ENCODE assay signal across 8 cellular contexts in the genomic region with DNA sequence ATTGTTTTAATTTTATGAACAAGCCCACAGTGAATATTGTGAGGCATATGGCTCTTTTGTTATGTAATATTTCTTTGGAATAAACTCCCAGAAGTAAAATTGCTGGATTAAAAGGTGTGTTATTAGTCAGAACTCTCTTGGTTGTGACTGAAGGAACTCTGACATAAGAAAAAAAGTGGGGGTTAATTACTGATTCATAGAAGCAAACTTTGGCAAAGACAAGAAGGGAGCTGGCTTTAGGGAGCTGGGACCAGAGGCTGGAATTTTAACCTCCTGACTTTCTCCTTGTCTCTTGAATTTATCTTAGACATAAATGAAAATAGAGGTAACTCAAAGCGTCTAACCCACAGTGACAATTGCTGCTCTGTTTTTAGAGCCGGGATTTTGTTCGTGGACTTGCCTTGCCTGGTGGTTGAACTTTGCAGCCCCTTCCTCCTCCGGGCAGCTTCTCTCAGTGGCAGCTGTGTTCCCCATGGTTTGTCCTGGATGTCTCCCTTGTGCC. TPM values are rescaled to one million over a fixed set of nuclear protein-coding genes. Genes with fewer than 3 reads are reported as not detected.
DNase-seq lines count a peak whose midpoint lies in the region; ATAC-seq, FAIRE-seq and TF ChIP-seq lines count a peak whose summit lies in the region.

No MANE protein-coding gene starts in this region.

- no peaks in the 10 kb centered on the region for H3K36me3 Mint-ChIP-seq in H9 (ENCODE audit: insufficient read depth in 1 of 3, low read depth in 3 of 3)
- no peaks in the 10 kb centered on the region for H3K36me3 Mint-ChIP-seq in activated naive CD8-positive, alpha-beta T cell treated with anti-CD3 and anti-CD28 coated beads, Interleukin-2, amount 10 ng/mL, durations not matched to agents 7 days and 5 days

- H3K79me2 ChIP-seq in ACC112 (ENCODE audit: control insufficient read depth, insufficient read depth, low read length, unreplicated experiment) = peaks cover 41% of the 10 kb centered on the region
- H3K79me2 ChIP-seq in H9 (ENCODE audit: insufficient read depth, low read length) = no peaks in the 10 kb centered on the region
- no peaks in the 10 kb centered on the region for H3K79me2 ChIP-seq in keratinocyte (ENCODE audit: control insufficient read depth, insufficient read depth, low read length)

- H3K4me1 ChIP-seq in ACC112 (ENCODE audit: control insufficient read depth, insufficient read depth, low read length, unreplicated experiment) (peaks cover 18% of the 10 kb centered on the region), H9 (ENCODE audit: insufficient read depth, low read length) (peaks cover 2% of the 10 kb centered on the region; the same call in 1 of the 2 replicates), keratinocyte (ENCODE audit: control insufficient read depth, extremely low read depth, insufficient read depth, low read length) (peaks cover 9% of the 10 kb centered on the region), testis (peaks cover 3% of the 10 kb centered on the region)

- DNase-seq in H9 (no peak), keratinocyte (ENCODE audit: low read depth, low spot score) (no peak), testis (no peak), D721Med (ENCODE audit: insufficient read length, low spot score) (no peak)
- DNase-seq in activated naive CD8-positive, alpha-beta T cell treated with anti-CD3 and anti-CD28 coated beads, Interleukin-2, amount 10 ng/mL, durations not matched to agents 7 days and 5 days = no peak
- no peak for DNase-seq in activated CD4-positive, CD25-positive, alpha-beta regulatory T cell (lab: John Stamatoyannopoulos, UW)

- no peak overlapping the region for H3K23ac ChIP-seq in H9 (ENCODE audit: insufficient read length, low read depth, low read length)

- H3K4ac ChIP-seq in H9 (ENCODE audit: low read depth, low read length) = no peak overlapping the region

- ATAC-seq in activated naive CD8-positive, alpha-beta T cell treated with anti-CD3 and anti-CD28 coated beads, Interleukin-2, amount 10 ng/mL, durations not matched to agents 7 days and 5 days (ENCODE audit: low read depth) = no peak
- no peak for ATAC-seq in HG03280 (IDR thresholded peaks at IDR 0.05; ENCODE audit: unreplicated experiment)

- dilution Hi-C loops in keratinocyte (cut with MboI; ENCODE audit: extremely low pct_ligation_motif_present, low sequenced_read_pairs) = no loop called here

- H3K9ac ChIP-seq in H9 (ENCODE audit: extremely low read depth, insufficient read length, low read length) = peak overlapping the region; percentile 67
- H3K9ac ChIP-seq in keratinocyte (ENCODE audit: control insufficient read depth, extremely low read depth, insufficient read depth, low read length) = peak overlapping the region; percentile 81

- no peak overlapping the region for H2BK20ac ChIP-seq in H9 (ENCODE audit: low read depth, low read length, poor library complexity, severe bottlenecking)

- peak overlapping the region; percentile 67 for H3K14ac ChIP-seq in H9 (ENCODE audit: insufficient read depth, low read length)

- H3K27me3 ChIP-seq in ACC112 (ENCODE audit: insufficient read depth, low read length) = no peaks in the 10 kb centered on the region
- H3K27me3 ChIP-seq in H9 (ENCODE audit: insufficient read depth, low read length) = no peaks in the 10 kb centered on the region
- no peaks in the 10 kb centered on the region for H3K27me3 ChIP-seq in keratinocyte (ENCODE audit: control insufficient read depth, extremely low read depth, insufficient read depth, low read length)
- H3K27me3 ChIP-seq in testis = no peaks in the 10 kb centered on the region

- peaks cover 8% of the 10 kb centered on the region for H3K23me2 ChIP-seq in H9 (ENCODE audit: insufficient read length, low read depth, low read length, poor library complexity, severe bottlenecking)

- no peak overlapping the region for H2BK5ac ChIP-seq in H9 (ENCODE audit: insufficient read length, low read length)

- peak overlapping the region; percentile 91 for H3K4me3 ChIP-seq in ACC112 (ENCODE audit: low read depth, low read length)
- peak overlapping the region; percentile 50 to 75 (median 70) for H3K4me3 ChIP-seq in keratinocyte (ENCODE audit: control insufficient read depth in 2 of 3, extremely low read depth in 1 of 3, insufficient read depth in 2 of 3, low read depth in 1 of 3, low read length in 3 of 3)
- H3K4me3 ChIP-seq in testis = peak overlapping the region; percentile 66 to 67

- H4K8ac ChIP-seq in H9 (replicated peaks; ENCODE audit: insufficient read length, low read depth, low read length) = no peak overlapping the region

- H4K20me1 ChIP-seq in H9 (ENCODE audit: control insufficient read depth, insufficient read depth, insufficient read length) (no peaks in the 10 kb centered on the region), keratinocyte (ENCODE audit: control insufficient read depth, extremely low read depth, insufficient read depth, low read length) (no peaks in the 10 kb centered on the region)

- H4K91ac ChIP-seq in H9 (ENCODE audit: insufficient read length, low read depth, low read length) = no peak overlapping the region

- H3K27ac Mint-ChIP-seq in H9 = peak overlapping the region in 2 of 3 experiments; percentile 97; a peak in 4 of 7 replicates
- H3K27ac Mint-ChIP-seq in activated naive CD8-positive, alpha-beta T cell treated with anti-CD3 and anti-CD28 coated beads, Interleukin-2, amount 10 ng/mL, durations not matched to agents 7 days and 5 days = no peak overlapping the region

- no peaks in the 10 kb centered on the region for H3K9me1 ChIP-seq in keratinocyte (ENCODE audit: control insufficient read depth, extremely low read depth, insufficient read depth, low read length)

- no peak overlapping the region for H2BK120ac ChIP-seq in H9 (ENCODE audit: low read depth, low read length, poor library complexity, severe bottlenecking)

- no peak for TF ChIP-seq POLR2A in testis (IDR thresholded peaks at IDR 0.05)

- WGBS in H9 (ENCODE audit: extremely low coverage, insufficient read length, low lambda C conversion rate) = no CpG with 5 or more reads among the region's 4 CpGs
- WGBS in testis, 2 donors = 0 to 4% methylated on average over 4 of the region's 4 CpGs

- peak overlapping the region; percentile 87 for H3K27ac ChIP-seq in ACC112 (ENCODE audit: low read depth, low read length)
- no peak overlapping the region for H3K27ac ChIP-seq in H9 (ENCODE audit: insufficient read length, low read depth, low read length)
- peak overlapping the region; percentile 66 for H3K27ac ChIP-seq in keratinocyte (ENCODE audit: control insufficient read depth, insufficient read depth, low read length)
- H3K27ac ChIP-seq in testis = peak overlapping the region; percentile 93 to 94

- H3K18ac ChIP-seq in H9 (ENCODE audit: insufficient read length, low read depth, low read length) = peak overlapping the region; percentile 81

- peak overlapping the region; percentile 72 for H2AFZ ChIP-seq in ACC112 (ENCODE audit: low read length, unreplicated experiment)
- H2AFZ ChIP-seq in H9 (ENCODE audit: low read length) = no peak overlapping the region
- H2AFZ ChIP-seq in keratinocyte (ENCODE audit: control insufficient read depth, low read length) = peak overlapping the region; percentile 85

- H3K4me3 Mint-ChIP-seq in H9 = peak overlapping the region; percentile 82 to 85
- H3K4me3 Mint-ChIP-seq in activated naive CD8-positive, alpha-beta T cell treated with anti-CD3 and anti-CD28 coated beads, Interleukin-2, amount 10 ng/mL, durations not matched to agents 7 days and 5 days = peak overlapping the region; percentile 57

- no peaks in the 10 kb centered on the region for H3K27me3 Mint-ChIP-seq in H9 (ENCODE audit: low read depth)
- peaks cover 25% of the 10 kb centered on the region for H3K27me3 Mint-ChIP-seq in activated naive CD8-positive, alpha-beta T cell treated with anti-CD3 and anti-CD28 coated beads, Interleukin-2, amount 10 ng/mL, durations not matched to agents 7 days and 5 days

- no peak overlapping the region for H3K56ac ChIP-seq in H9 (ENCODE audit: insufficient read length, low read depth, low read length)

- H3K9me3 Mint-ChIP-seq in H9 = no peaks in the 10 kb centered on the region
- no peaks in the 10 kb centered on the region for H3K9me3 Mint-ChIP-seq in activated naive CD8-positive, alpha-beta T cell treated with anti-CD3 and anti-CD28 coated beads, Interleukin-2, amount 10 ng/mL, durations not matched to agents 7 days and 5 days

- POLR2A ChIA-PET in activated naive CD8-positive, alpha-beta T cell treated with anti-CD3 and anti-CD28 coated beads, Interleukin-2, amount 10 ng/mL, durations not matched to agents 7 days and 5 days (lab: Charles Lee) = interaction anchor here (0.7 to 1.3 kb wide), 2 partner anchors 11 to 24 kb away, joined by 3 read pairs; no protein-coding TSS in a partner anchor

- no peak overlapping the region for H2BK12ac ChIP-seq in H9 (ENCODE audit: insufficient read length, low read depth, low read length)

- H2BK15ac ChIP-seq in H9 (ENCODE audit: low read depth, low read length) = no peak overlapping the region

- no peaks in the 10 kb centered on the region for H3K9me3 ChIP-seq in H9 (ENCODE audit: control insufficient read depth, low read depth, low read length)
- H3K9me3 ChIP-seq in keratinocyte (ENCODE audit: control insufficient read depth, low read depth, low read length) = no peaks in the 10 kb centered on the region
- H3K9me3 ChIP-seq in testis = no peaks in the 10 kb centered on the region

- no peak for TF ChIP-seq CTCF in H9 (conservative IDR thresholded peaks at IDR 0.05)
- no peak for TF ChIP-seq CTCF in keratinocyte (optimal IDR thresholded peaks at IDR 0.05 in 1 of 3, IDR thresholded peaks at IDR 0.05 in 1 of 3, conservative IDR thresholded peaks at IDR 0.05 in 1 of 3; ENCODE audit: extremely low read depth in 1 of 3, insufficient read depth in 2 of 3, low read length in 3 of 3)
- no peak for TF ChIP-seq CTCF in testis (IDR thresholded peaks at IDR 0.05)
- no peak for TF ChIP-seq CTCF in D721Med (IDR thresholded peaks at IDR 0.05; ENCODE audit: insufficient read depth, missing control alignments)

- H2AK5ac ChIP-seq in H9 (ENCODE audit: insufficient read length, low read length) = no peak overlapping the region

- peak overlapping the region; percentile 85 for H3K4me2 ChIP-seq in H9 (ENCODE audit: insufficient read depth, insufficient read length, low read length)
- H3K4me2 ChIP-seq in keratinocyte (ENCODE audit: control insufficient read depth, extremely low read depth, insufficient read depth, low read depth, low read length) = peak overlapping the region; percentile 62

- FAIRE-seq in keratinocyte (lab: Jason Lieb, UNC) = peak; percentile 41
- FAIRE-seq in D721Med (lab: Jason Lieb, UNC) = no peak

- H3K4me1 Mint-ChIP-seq in H9 = peaks cover 39% of the 10 kb centered on the region in 2 experiments
- H3K4me1 Mint-ChIP-seq in activated naive CD8-positive, alpha-beta T cell treated with anti-CD3 and anti-CD28 coated beads, Interleukin-2, amount 10 ng/mL, durations not matched to agents 7 days and 5 days = peaks cover 13% of the 10 kb centered on the region

- H4K5ac ChIP-seq in H9 (ENCODE audit: insufficient read length, low read depth, low read length) = no peak overlapping the region

- H3K79me1 ChIP-seq in H9 (ENCODE audit: insufficient read depth, low read depth, low read length, poor library complexity, severe bottlenecking) = no peaks in the 10 kb centered on the region

- intact Hi-C loops in testis (cut with DNase I; ENCODE audit: low total_unique reads) = no loop called here

- no peak overlapping the region for H3T11ph ChIP-seq in H9 (ENCODE audit: low read length)

- H3K36me3 ChIP-seq in ACC112 (ENCODE audit: insufficient read depth, low read length) = no peaks in the 10 kb centered on the region; the same call in 1 of the 2 replicates
- no peaks in the 10 kb centered on the region for H3K36me3 ChIP-seq in keratinocyte (ENCODE audit: control insufficient read depth in 2 of 2, extremely low read depth in 1 of 2, insufficient read depth in 2 of 2, low read length in 2 of 2)
- H3K36me3 ChIP-seq in testis (ENCODE audit: low read depth, missing control alignments) = no peaks in the 10 kb centered on the region

RNA-seq across cellular contexts. Expression of a gene that starts 27.9 kb away (rescaled TPM):
- total RNA-seq in H9 (2021) = 2.2 and 2.4 TPM in 2 replicates
- 1 to 10 TPM; 1.6 to 1.7 TPM for total RNA-seq in activated naive CD8-positive, alpha-beta T cell treated with anti-CD3 and anti-CD28 coated beads, Interleukin-2, amount 10 ng/mL, durations not matched to agents 7 days and 5 days
- 3.0 to 4.8 TPM (median 3.5 TPM) in 3 replicates for polyA plus RNA-seq in keratinocyte
- 0.52 TPM for polyA plus RNA-seq in keratinocyte (2011; ENCODE audit: low read depth)
- polyA plus RNA-seq in keratinocyte (2011; cell fraction: cytosol; rRNA removed) = 2.6 and 3.2 TPM in 2 replicates
- polyA plus RNA-seq in keratinocyte (2011; cell fraction: nucleus; rRNA removed) = 3.0 and 4.8 TPM in 2 replicates
- 0.76 and 2.4 TPM in 2 replicates for polyA plus RNA-seq in keratinocyte (2012; ENCODE audit: low replicate concordance)
- polyA minus RNA-seq in keratinocyte = 3.8 to 8.6 TPM (median 4.3 TPM) in 3 replicates
- polyA minus RNA-seq in keratinocyte (2011; cell fraction: cytosol; rRNA and poly(A)+ RNA removed) = 3.3 TPM
- polyA minus RNA-seq in keratinocyte (2011; cell fraction: nucleus; rRNA and poly(A)+ RNA removed) = 3.0 and 6.6 TPM in 2 replicates
- 1 to 10 TPM; 5.2 to 5.6 TPM for total RNA-seq in testis
- 6.2 TPM for polyA plus RNA-seq in testis (ENCODE audit: insufficient read depth, low read depth, low replicate concordance)
